In genomic region chr3:64023187-64023860, GRCh38 we compare ENCODE assay signal across 1 cellular context.
TF ChIP-seq lines count a peak whose summit lies in the region.

TSS of gene PSMD6 (minus strand) at chr3:64023494. CDS start at chr3:64023419, 75 bp downstream.

TF ChIP-seq in HepG2, 621 proteins besides CTCF, POLR2A, EP300 and RAD21 (continued from another document):
- TF ChIP-seq SNAPC5 (CRISPR knock-in tag; IDR thresholded peaks at IDR 0.05; ENCODE audit: borderline replicate concordance) (no peak), ZNF335 (CRISPR knock-in tag; IDR thresholded peaks at IDR 0.05) (no peak), ZNF83 (CRISPR knock-in tag; IDR thresholded peaks at IDR 0.05; ENCODE audit: borderline replicate concordance) (peak; percentile 65; the same call in 1 of the 2 replicates), ZNF616 (CRISPR knock-in tag; IDR thresholded peaks at IDR 0.05; ENCODE audit: low read depth) (0 out of 2 replicates have a peak, but pooled peaks have one; percentile 69), DMAP1 (CRISPR knock-in tag; IDR thresholded peaks at IDR 0.05) (peak; percentile 93), REXO4 (CRISPR knock-in tag; IDR thresholded peaks at IDR 0.05; ENCODE audit: borderline replicate concordance) (no peak), NR0B2 (CRISPR knock-in tag; IDR thresholded peaks at IDR 0.05) (peak; percentile 86), DZIP1 (CRISPR knock-in tag; IDR thresholded peaks at IDR 0.05) (peak; percentile 69; the same call in 1 of the 2 replicates), ZNF670 (CRISPR knock-in tag; IDR thresholded peaks at IDR 0.05; ENCODE audit: borderline replicate concordance) (peak; percentile 94), CERS6 (CRISPR knock-in tag; IDR thresholded peaks at IDR 0.05) (no peak), ZNF354B (CRISPR knock-in tag; IDR thresholded peaks at IDR 0.05) (no peak), RAD51 (IDR thresholded peaks at IDR 0.05; ENCODE audit: borderline replicate concordance) (no peak), TAF1 (CRISPR knock-in tag; IDR thresholded peaks at IDR 0.05) (peak; percentile 88), ZNF318 (CRISPR knock-in tag; IDR thresholded peaks at IDR 0.05) (no peak; the same call in 1 of the 2 replicates), ZNF510 (CRISPR knock-in tag; IDR thresholded peaks at IDR 0.05; ENCODE audit: low read depth) (peak; percentile 30; the same call in 1 of the 2 replicates), ZNF597 (CRISPR knock-in tag; IDR thresholded peaks at IDR 0.05) (no peak), ZNF782 (CRISPR knock-in tag; IDR thresholded peaks at IDR 0.05; ENCODE audit: borderline replicate concordance) (peak; percentile 74; the same call in 1 of the 2 replicates), MAZ (IDR thresholded peaks at IDR 0.05; ENCODE audit: borderline replicate concordance, low read depth, low read length) (peak; percentile 71; the same call in 1 of the 2 replicates), MAZ (CRISPR knock-in tag; IDR thresholded peaks at IDR 0.05; ENCODE audit: low read depth) (peak; percentile 93), ZNF598 (CRISPR knock-in tag; IDR thresholded peaks at IDR 0.05; ENCODE audit: borderline replicate concordance) (peak; percentile 80; the same call in 1 of the 2 replicates), ZNF556 (CRISPR knock-in tag; IDR thresholded peaks at IDR 0.05; ENCODE audit: borderline replicate concordance) (peak; percentile 81; the same call in 1 of the 2 replicates), MYPOP (CRISPR knock-in tag; IDR thresholded peaks at IDR 0.05) (peak; percentile 68; the same call in 1 of the 2 replicates), ZNF430 (CRISPR knock-in tag; IDR thresholded peaks at IDR 0.05) (peak; percentile 74), ZNF577 (CRISPR knock-in tag; IDR thresholded peaks at IDR 0.05; ENCODE audit: borderline replicate concordance, low read depth) (no peak), ZNF749 (CRISPR knock-in tag; IDR thresholded peaks at IDR 0.05; ENCODE audit: borderline replicate concordance) (peak; percentile 78; the same call in 1 of the 2 replicates), STAT5B (CRISPR knock-in tag; IDR thresholded peaks at IDR 0.05) (peak; percentile 45; the same call in 1 of the 2 replicates), ZNF547 (CRISPR knock-in tag; IDR thresholded peaks at IDR 0.05) (peak; percentile 77), HOMEZ (CRISPR knock-in tag; IDR thresholded peaks at IDR 0.05; ENCODE audit: low read depth) (peak; percentile 48; the same call in 1 of the 2 replicates)
TF ChIP-seq in HepG2: peak in this region for 327.
